In the genomic region with DNA sequence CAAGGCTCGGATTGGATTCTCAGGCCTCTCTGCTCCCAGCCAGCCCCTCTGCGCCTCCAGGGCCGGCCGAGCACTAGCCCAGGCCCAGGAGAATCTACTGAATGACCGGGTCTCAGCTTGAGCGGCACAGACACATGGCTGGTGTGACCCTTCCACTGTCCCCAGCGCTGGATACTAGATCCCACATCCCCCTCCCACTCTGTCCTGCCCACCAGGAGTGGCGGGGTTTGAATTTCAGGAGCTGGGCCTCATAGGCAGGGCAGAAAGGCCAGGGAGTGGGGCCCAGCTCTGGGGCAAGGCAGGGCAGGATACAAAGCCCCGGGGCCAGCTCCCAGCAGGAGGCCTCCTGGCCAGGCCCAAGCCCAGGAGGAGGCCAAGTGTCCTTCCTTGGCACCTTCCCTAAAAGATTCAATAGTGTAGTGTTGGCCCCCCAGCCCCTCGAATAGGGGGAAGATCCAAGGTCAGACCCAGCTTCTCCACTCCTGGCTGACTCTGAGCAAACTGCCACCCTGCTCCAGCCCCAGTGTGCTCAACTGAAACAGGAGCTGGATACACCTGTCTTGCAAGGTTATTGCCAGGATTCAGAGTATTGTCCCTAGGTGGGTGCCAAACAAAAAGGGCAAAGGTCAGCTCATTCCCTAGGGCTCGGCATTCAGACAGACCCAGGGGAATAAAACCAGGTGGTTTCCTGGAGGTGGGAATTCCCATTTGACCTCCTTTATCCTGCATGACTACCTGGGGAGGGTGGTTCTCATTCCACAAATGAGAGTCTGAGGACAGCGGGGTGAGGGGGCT, we compare ENCODE assay signal across 19 cellular contexts. TPM values are rescaled to one million over a fixed set of nuclear protein-coding genes. Genes with fewer than 3 reads are reported as not detected.
DNase-seq lines count a peak whose midpoint lies in the region; ATAC-seq and TF ChIP-seq lines count a peak whose summit lies in the region.
"Had no signal": no experiment of that assay in that cellular context is flagged by ENCODE, and none has a peak within 500 bp of the region (broad histone marks: within the 10 kb centered on the region; RNA-seq: fewer than 3 reads in every experiment).

No MANE protein-coding gene starts in this region.

- no peak overlapping the region for H3K4ac ChIP-seq in neuronal stem cell (ENCODE audit: low read length)

- intact Hi-C loops in OCI-LY7 (cut with micrococcal nuclease; ENCODE audit: unreplicated experiment) = no loop called here

- WGBS in neuronal stem cell (ENCODE audit: extremely low coverage in 2 of 2, insufficient read length in 2 of 2, insufficient replicate concordance in 1 of 2), 2 donors = no CpG with 5 or more reads among the region's 12 CpGs

- CTCF ChIA-PET in OCI-LY7 (lab: Charles Lee; ENCODE audit: unreplicated experiment) = no interaction called here

- no peak overlapping the region for H3K4me3 Mint-ChIP-seq in chondrocyte (ENCODE audit: unreplicated experiment)
- H3K4me3 Mint-ChIP-seq: activated B cell treated with CpG ODN at 0.5 μM for 24 hours had no signal

- POLR2A ChIA-PET in OCI-LY7 (lab: Charles Lee) = no interaction called here

- no peak overlapping the region for H2BK12ac ChIP-seq in neuronal stem cell (ENCODE audit: low read length)

- H3K27ac ChIP-seq in HUES48 (ENCODE audit: low read depth, low read length) = peak overlapping the region; percentile 48
- H3K27ac ChIP-seq in OCI-LY7 (ENCODE audit: low read depth, low read length, poor library complexity, severe bottlenecking) = peak overlapping the region; percentile 55
- H3K27ac ChIP-seq in neuronal stem cell (replicated peaks; ENCODE audit: low read length) = no peak overlapping the region
- H3K27ac ChIP-seq: skin epidermis had no signal

- no peaks in the 10 kb centered on the region for H3K9me3 Mint-ChIP-seq in chondrocyte (ENCODE audit: low read depth)
- H3K9me3 Mint-ChIP-seq: activated B cell treated with CpG ODN at 0.5 μM for 24 hours had no signal

- no peak overlapping the region for H2BK15ac ChIP-seq in neuronal stem cell (ENCODE audit: low read length)

- H2AK5ac ChIP-seq in neuronal stem cell (ENCODE audit: low read depth, low read length) = peak overlapping the region; percentile 34

- H3K9me3 ChIP-seq in HUES48 (ENCODE audit: control insufficient read depth, insufficient read depth, low read length) (no peaks in the 10 kb centered on the region), OCI-LY7 (ENCODE audit: low read length) (no peaks in the 10 kb centered on the region), neuronal stem cell (replicated peaks in 1 of 2; ENCODE audit: control insufficient read depth in 2 of 2, insufficient read depth in 1 of 2, low read depth in 1 of 2, low read length in 2 of 2) (no peaks in the 10 kb centered on the region)

- TF ChIP-seq CTCF in OCI-LY7 (conservative IDR thresholded peaks at IDR 0.05; ENCODE audit: low read length) (no peak), chondrocyte (IDR thresholded peaks at IDR 0.05) (no peak)

- H3K36me3 Mint-ChIP-seq in chondrocyte (ENCODE audit: low read depth) = no peaks in the 10 kb centered on the region

- H3K23ac ChIP-seq in neuronal stem cell (ENCODE audit: low read depth, low read length, poor library complexity) = peak overlapping the region; percentile 40

- no peaks in the 10 kb centered on the region for H3K36me3 ChIP-seq in HUES48 (ENCODE audit: control insufficient read depth, insufficient read depth, low read length)
- no peaks in the 10 kb centered on the region for H3K36me3 ChIP-seq in OCI-LY7 (ENCODE audit: insufficient read depth, low read length)
- no peaks in the 10 kb centered on the region for H3K36me3 ChIP-seq in neuronal stem cell (replicated peaks in 1 of 2; ENCODE audit: control insufficient read depth in 2 of 2, insufficient read depth in 2 of 2, low read length in 2 of 2)

- ATAC-seq in HG03378 (IDR thresholded peaks at IDR 0.05; ENCODE audit: unreplicated experiment) = no peak
- ATAC-seq: GM12878 had no signal

- peak overlapping the region; percentile 57; the same call in 1 of the 2 replicates for H3K4me2 ChIP-seq in OCI-LY7 (ENCODE audit: low read length)
- no peak overlapping the region for H3K4me2 ChIP-seq in neuronal stem cell (ENCODE audit: insufficient read depth, low read length, poor library complexity, severe bottlenecking)

- no TSS peak for BruUV-seq in OCI-LY7 (replicated peaks; lab: Mats Ljungman, UMichigan)

- no peaks in the 10 kb centered on the region for H3K79me1 ChIP-seq in neuronal stem cell (ENCODE audit: low read depth, low read length)

- H2BK120ac ChIP-seq in neuronal stem cell (ENCODE audit: low read depth, low read length) = no peak overlapping the region

- peaks cover 1% of the 10 kb centered on the region for H3K27me3 Mint-ChIP-seq in chondrocyte (ENCODE audit: low read depth)
- H3K27me3 Mint-ChIP-seq: activated B cell treated with CpG ODN at 0.5 μM for 24 hours had no signal

- H2BK5ac ChIP-seq in neuronal stem cell (ENCODE audit: low read length) = no peak overlapping the region

- no peak overlapping the region for H3K14ac ChIP-seq in neuronal stem cell (ENCODE audit: low read length)

- H4K20me1 ChIP-seq in OCI-LY7 (ENCODE audit: insufficient read depth, low read length) = no peaks in the 10 kb centered on the region

- no peaks in the 10 kb centered on the region for H3K9me2 ChIP-seq in OCI-LY7 (ENCODE audit: insufficient read depth, low read length)

- H3K27ac Mint-ChIP-seq in chondrocyte (ENCODE audit: unreplicated experiment) = no peak overlapping the region
- H3K27ac Mint-ChIP-seq: activated B cell treated with CpG ODN at 0.5 μM for 24 hours had no signal

- no peaks in the 10 kb centered on the region for H3K79me2 ChIP-seq in OCI-LY7 (ENCODE audit: insufficient read depth, low read depth, low read length)

- H4K8ac ChIP-seq in neuronal stem cell (ENCODE audit: low read depth, low read length) = no peak overlapping the region

- H2AFZ ChIP-seq in OCI-LY7 (ENCODE audit: low read length) = no peak overlapping the region
- H2AFZ ChIP-seq in neuronal stem cell (ENCODE audit: low read length) = no peak overlapping the region

- H3K4me3 ChIP-seq in HUES48 (ENCODE audit: low read depth, low read length) = no peak overlapping the region
- H3K4me3 ChIP-seq in OCI-LY7 (ENCODE audit: low read depth, low read length, poor library complexity, severe bottlenecking) = no peak overlapping the region
- H3K4me3 ChIP-seq in neuronal stem cell (ENCODE audit: low read length in 2 of 2) = no peak overlapping the region
- H3K4me3 ChIP-seq: GM12878, skin epidermis had no signal

- H3K9ac ChIP-seq in HUES48 (ENCODE audit: low read depth, low read length) (no peak overlapping the region), neuronal stem cell (ENCODE audit: low read depth, low read length, poor library complexity) (no peak overlapping the region)

- peaks cover 4% of the 10 kb centered on the region for H3K4me1 Mint-ChIP-seq in chondrocyte (ENCODE audit: low read depth)

- DNase-seq in NCI-H2171 treated with DMSO at 0.1 percent for 48 hours (lab: John Stamatoyannopoulos, UW) (peak; percentile 36), NCI-H2171 (lab: John Stamatoyannopoulos, UW) (no peak), OCI-LY7 (ENCODE audit: low spot score) (no peak), neuronal stem cell (ENCODE audit: low spot score) (no peak), SW 1271 (lab: John Stamatoyannopoulos, UW) (no peak), chondrocyte (ENCODE audit: low spot score) (no peak)
- DNase-seq: activated B cell treated with CpG ODN at 0.5 μM for 24 hours; activated CD8-positive, alpha-beta memory T cell treated with anti-CD3 and anti-CD28 coated beads, Interleukin-2, amount 50 U/mL, for 4 hours; activated naive CD4-positive, alpha-beta T cell treated with anti-CD3 and anti-CD28 coated beads, Interleukin-2, amount 50 U/mL, for 16 hours; COR-L47; DND-41; glutamatergic neuron; NCI-H1092; NCI-H2081; NCI-H524 had no signal

- H3K4me1 ChIP-seq in HUES48 (ENCODE audit: control insufficient read depth, insufficient read depth, low read length) (peaks cover 27% of the 10 kb centered on the region), OCI-LY7 (ENCODE audit: insufficient read depth, low read length, poor library complexity, severe bottlenecking) (peaks cover 58% of the 10 kb centered on the region), neuronal stem cell (ENCODE audit: control insufficient read depth in 2 of 2, insufficient read depth in 1 of 2, low read depth in 1 of 2, low read length in 2 of 2) (peaks cover 24 to 57% of the 10 kb centered on the region in 2 donors)

- peak overlapping the region; percentile 61 for H3K18ac ChIP-seq in neuronal stem cell (ENCODE audit: low read length)

- H3K27me3 ChIP-seq in HUES48 (ENCODE audit: control insufficient read depth, insufficient read depth, low read length) = no peaks in the 10 kb centered on the region; the same call in 1 of the 2 replicates
- H3K27me3 ChIP-seq in neuronal stem cell (ENCODE audit: control insufficient read depth in 3 of 3, insufficient read depth in 3 of 3, low read depth in 1 of 3, low read length in 3 of 3) = no peaks in the 10 kb centered on the region

- no peak overlapping the region for H4K91ac ChIP-seq in neuronal stem cell (ENCODE audit: low read depth, low read length, poor library complexity)

RNA-seq across cellular contexts. Expression of a gene that starts 22.5 kb away (rescaled TPM):
- 55.6 and 56.0 TPM in 2 replicates for total RNA-seq in OCI-LY7 (2014; rRNA removed; shearing (Covaris generic))
- total RNA-seq in OCI-LY7 (2022) (71.1 and 77.8 TPM in 2 replicates), chondrocyte (27.3 to 35.1 TPM (median 31.0 TPM) in 3 replicates)
- polyA plus RNA-seq in neuronal stem cell (2013, experiment 1 of 2) = 18.5 TPM
- polyA plus RNA-seq in neuronal stem cell (2013, experiment 2 of 2) = 19.2 TPM
